20 cellular contexts compared by ENCODE assay signal in genomic region chr12:70272510-70272909, GRCh38.
"Had no signal": no experiment of that assay in that cellular context is flagged by ENCODE, and none has a peak within 500 bp of the region (broad histone marks: within the 10 kb centered on the region; RNA-seq: fewer than 3 reads in every experiment).

No MANE protein-coding gene starts in this region.

- H3K9me3 ChIP-seq: neutrophil, SK-N-SH, tibial nerve had no signal

- H3K9me2 ChIP-seq: SK-N-SH had no signal

- DNase-seq: activated CD4-positive, alpha-beta T cell treated with anti-CD3 and anti-CD28 coated beads for 1 hour; activated CD4-positive, alpha-beta T cell treated with anti-CD3 and anti-CD28 coated beads, Interleukin-2, amount 50 U/mL, for 4 hours; activated CD8-positive, alpha-beta memory T cell treated with anti-CD3 and anti-CD28 coated beads, Interleukin-2, amount 10 ng/mL, durations not matched to agents 7 days and 5 days; activated naive CD4-positive, alpha-beta T cell treated with anti-CD3 and anti-CD28 coated beads, Interleukin-2, amount 10 ng/mL, durations not matched to agents 7 days and 5 days; activated T-cell treated with anti-CD3 and anti-CD28 coated beads, Interleukin-2, amount 50 U/mL, for 1 hour; amniotic stem cell; central memory CD4-positive, alpha-beta T cell; effector CD8-positive, alpha-beta T cell; foreskin fibroblast; mesendoderm; retina; SK-N-SH; T-cell; T1000 had no signal

- H3K4me1 ChIP-seq: parathyroid adenoma had no signal

- H3K9ac ChIP-seq: parathyroid adenoma, SK-N-SH had no signal

- H3K4me3 ChIP-seq: coronary artery, tibial nerve had no signal

- H2AFZ ChIP-seq: parathyroid adenoma had no signal

- H3K4me2 ChIP-seq: SK-N-SH had no signal

- H3K27me3 ChIP-seq: neutrophil, tibial nerve had no signal

- H3K27ac Mint-ChIP-seq: activated CD8-positive, alpha-beta memory T cell treated with anti-CD3 and anti-CD28 coated beads, Interleukin-2, amount 10 ng/mL, durations not matched to agents 7 days and 5 days; activated naive CD4-positive, alpha-beta T cell treated with anti-CD3 and anti-CD28 coated beads, Interleukin-2, amount 10 ng/mL, durations not matched to agents 7 days and 5 days; activated T-helper 2 cell treated with anti-CD3 and anti-CD28 coated beads, Interferon-gamma antibody, Interleukin-2, Interleukin-4, amounts not matched to agents 10 μg/mL and 5 μg/mL and 100 μg/mL, durations not matched to agents 14 hours and 24 hours and 36 hours; stimulated activated effector memory CD8-positive, alpha-beta T cell treated with anti-CD3 and anti-CD28 coated beads, Interleukin-12 subunit alpha, Interleukin-12 subunit beta, amount 100 ng/mL, for 72 hours had no signal

- H3K4me3 Mint-ChIP-seq: activated CD8-positive, alpha-beta memory T cell treated with anti-CD3 and anti-CD28 coated beads, Interleukin-2, amount 10 ng/mL, durations not matched to agents 7 days and 5 days; activated naive CD4-positive, alpha-beta T cell treated with anti-CD3 and anti-CD28 coated beads, Interleukin-2, amount 10 ng/mL, durations not matched to agents 7 days and 5 days; stimulated activated effector memory CD8-positive, alpha-beta T cell treated with anti-CD3 and anti-CD28 coated beads, Interleukin-12 subunit alpha, Interleukin-12 subunit beta, amount 100 ng/mL, for 72 hours had no signal

- H3K27ac ChIP-seq: coronary artery, neutrophil, parathyroid adenoma, tibial nerve had no signal

- H3K36me3 ChIP-seq: neutrophil, tibial nerve had no signal

- H3K27me3 Mint-ChIP-seq: activated CD8-positive, alpha-beta memory T cell treated with anti-CD3 and anti-CD28 coated beads, Interleukin-2, amount 10 ng/mL, durations not matched to agents 7 days and 5 days; activated naive CD4-positive, alpha-beta T cell treated with anti-CD3 and anti-CD28 coated beads, Interleukin-2, amount 10 ng/mL, durations not matched to agents 7 days and 5 days; T-cell had no signal

- H3K9me3 Mint-ChIP-seq: activated T-helper 2 cell treated with anti-CD3 and anti-CD28 coated beads, Interferon-gamma antibody, Interleukin-2, Interleukin-4, amounts not matched to agents 10 μg/mL and 5 μg/mL and 100 μg/mL, durations not matched to agents 14 hours and 24 hours and 36 hours; stimulated activated effector memory CD8-positive, alpha-beta T cell treated with anti-CD3 and anti-CD28 coated beads, Interleukin-12 subunit alpha, Interleukin-12 subunit beta, amount 100 ng/mL, for 72 hours; T-cell had no signal
